9 cellular contexts compared by ENCODE assay signal in genomic region chr9:83218411-83219090, GRCh38.
A peak's percentile ranks its signal among the peaks of the same experiment; 100 is the strongest.
DNase-seq lines count a peak whose midpoint lies in the region; ATAC-seq, FAIRE-seq and TF ChIP-seq lines count a peak whose summit lies in the region.
"Had no signal": no experiment of that assay in that cellular context is flagged by ENCODE, and none has a peak within 500 bp of the region (broad histone marks: within the 10 kb centered on the region; RNA-seq: fewer than 3 reads in every experiment).

No MANE protein-coding gene starts in this region.

- no peaks in the 10 kb centered on the region for H3K36me3 Mint-ChIP-seq in CD4-positive, alpha-beta T cell (ENCODE audit: low read depth)

- H3K27me3 Mint-ChIP-seq in CD4-positive, alpha-beta T cell, result peaks cover 57% of the 10 kb centered on the region

- no peak for ATAC-seq in HCT116
- no peak for ATAC-seq in gastrocnemius medialis
- ATAC-seq in CD4-positive, alpha-beta T cell (ENCODE audit: poor library complexity), result no peak

- DNase-seq in HCT116 (ENCODE audit: low read depth, low spot score) (no peak), ascending aorta (ENCODE audit: low spot score in 2 of 2) (no peak), keratinocyte (ENCODE audit: low read depth, low spot score) (no peak), gastrocnemius medialis (no peak), dedifferentiated amniotic fluid mesenchymal stem cell (ENCODE audit: extremely low spot score) (no peak), retina (no peak), SHP77 treated with DMSO at 0.1 percent for 48 hours (lab: John Stamatoyannopoulos, UW) (no peak)
- no peak for DNase-seq in CD4-positive, alpha-beta T cell
- DNase-seq: activated naive CD4-positive, alpha-beta T cell had no signal

- POLR2A ChIA-PET in HCT116 (lab: Charles Lee), result no interaction called here
- POLR2A ChIA-PET in CD4-positive, alpha-beta T cell (lab: Charles Lee), result no interaction called here

- peak overlapping the region; percentile 94 for H3K4me2 ChIP-seq in HCT116 (ENCODE audit: low read length)
- H3K4me2 ChIP-seq in keratinocyte (ENCODE audit: control insufficient read depth, extremely low read depth, insufficient read depth, low read depth, low read length), result peak overlapping the region; percentile 82

- CTCF ChIA-PET in HCT116 (lab: Charles Lee), result no interaction called here
- CTCF ChIA-PET in CD4-positive, alpha-beta T cell (lab: Charles Lee), result no interaction called here

- H3K4me3 ChIP-seq in HCT116 (replicated peaks in 1 of 2; ENCODE audit: low read depth in 1 of 2, low read length in 2 of 2) (peak overlapping the region in 1 of 2 experiments; percentile 54; a peak in 1 of 4 replicates), ascending aorta (peak overlapping the region; percentile 69 to 71), keratinocyte (ENCODE audit: control insufficient read depth in 2 of 3, extremely low read depth in 1 of 3, insufficient read depth in 2 of 3, low read depth in 1 of 3, low read length in 3 of 3) (peak overlapping the region in 2 of 3 experiments; percentile 84 to 85), gastrocnemius medialis (peak overlapping the region; percentile 61 to 62 (median 62))

- H3K9me1 ChIP-seq in keratinocyte (ENCODE audit: control insufficient read depth, extremely low read depth, insufficient read depth, low read length), result no peaks in the 10 kb centered on the region

- H3K27me3 ChIP-seq in HCT116 (ENCODE audit: insufficient read depth, low read length), result peaks cover 9% of the 10 kb centered on the region; the same call in 1 of the 2 replicates
- no peaks in the 10 kb centered on the region for H3K27me3 ChIP-seq in ascending aorta
- no peaks in the 10 kb centered on the region for H3K27me3 ChIP-seq in keratinocyte (ENCODE audit: control insufficient read depth, extremely low read depth, insufficient read depth, low read length)
- no peaks in the 10 kb centered on the region for H3K27me3 ChIP-seq in gastrocnemius medialis
- H3K27me3 ChIP-seq in CD4-positive, alpha-beta T cell (ENCODE audit: control insufficient read depth, insufficient read depth, low read length), result peaks cover 14% of the 10 kb centered on the region

- no peak overlapping the region for H3K27ac Mint-ChIP-seq in CD4-positive, alpha-beta T cell

- H3K9ac ChIP-seq in HCT116 (ENCODE audit: low read length) (no peak overlapping the region), keratinocyte (ENCODE audit: control insufficient read depth, extremely low read depth, insufficient read depth, low read length) (no peak overlapping the region)

- H3K79me2 ChIP-seq in HCT116 (ENCODE audit: insufficient read depth, low read length), result no peaks in the 10 kb centered on the region
- no peaks in the 10 kb centered on the region for H3K79me2 ChIP-seq in keratinocyte (ENCODE audit: control insufficient read depth, insufficient read depth, low read length)

- no peak overlapping the region for H3K27ac ChIP-seq in HCT116 (ENCODE audit: low read depth, low read length)
- H3K27ac ChIP-seq in ascending aorta, result no peak overlapping the region
- H3K27ac ChIP-seq in keratinocyte (ENCODE audit: control insufficient read depth, insufficient read depth, low read length), result no peak overlapping the region
- H3K27ac ChIP-seq in gastrocnemius medialis, result no peak overlapping the region
- H3K27ac ChIP-seq in CD4-positive, alpha-beta T cell (ENCODE audit: low read depth, low read length), result no peak overlapping the region

- RAD21 ChIA-PET in HCT116 (lab: Charles Lee; ENCODE audit: low non-redundant PET in 1 of 2, low total read pairs in 2 of 2, uncharacterized antibody in 2 of 2, unreplicated experiment in 2 of 2), result no interaction called here

- H3K9me2 ChIP-seq in HCT116 (ENCODE audit: insufficient read depth), result no peaks in the 10 kb centered on the region

- H3K36me3 ChIP-seq in HCT116 (ENCODE audit: control insufficient read depth in 1 of 2, insufficient read depth in 2 of 2, low read length in 2 of 2) (no peaks in the 10 kb centered on the region), ascending aorta (no peaks in the 10 kb centered on the region), keratinocyte (ENCODE audit: control insufficient read depth in 2 of 2, extremely low read depth in 1 of 2, insufficient read depth in 2 of 2, low read length in 2 of 2) (no peaks in the 10 kb centered on the region), gastrocnemius medialis (no peaks in the 10 kb centered on the region)

- intact Hi-C loops in HCT116 (cut with micrococcal nuclease), result loop anchor here (2.0 to 5.0 kb wide), 2 partner anchors 324 to 378 kb away; no protein-coding TSS in a partner anchor
- intact Hi-C loops in ascending aorta (cut with DNase I), result no loop called here
- intact Hi-C loops in gastrocnemius medialis (cut with DNase I; ENCODE audit: low total_unique reads), result loop anchor here (5.0 kb wide), 2 partner anchors 114 to 324 kb away; no protein-coding TSS in a partner anchor
- intact Hi-C loops in CD4-positive, alpha-beta T cell (cut with DNase I, micrococcal nuclease), result no loop called here

- peaks cover 3 to 18% of the 10 kb centered on the region in 2 experiments; a peak in 2 of 4 replicates for H3K4me1 ChIP-seq in HCT116 (ENCODE audit: control insufficient read depth in 1 of 2, insufficient read depth in 2 of 2, low read length in 2 of 2)
- H3K4me1 ChIP-seq in ascending aorta, result peaks cover 0 to 2% of the 10 kb centered on the region in 2 donors
- peaks cover 5% of the 10 kb centered on the region for H3K4me1 ChIP-seq in keratinocyte (ENCODE audit: control insufficient read depth, extremely low read depth, insufficient read depth, low read length)
- peaks cover 5 to 11% of the 10 kb centered on the region in 2 donors for H3K4me1 ChIP-seq in gastrocnemius medialis

- dilution Hi-C loops in keratinocyte (cut with MboI; ENCODE audit: extremely low pct_ligation_motif_present, low sequenced_read_pairs), result no loop called here

- no TSS peak for BruUV-seq in HCT116 (replicated peaks; lab: Mats Ljungman, UMichigan)

- H3K4me3 Mint-ChIP-seq in CD4-positive, alpha-beta T cell, result no peak overlapping the region

- no peak for FAIRE-seq in keratinocyte (lab: Jason Lieb, UNC)

- TF ChIP-seq POLR2A in HCT116 (IDR thresholded peaks at IDR 0.05; ENCODE audit: borderline replicate concordance, extremely low read depth, insufficient read depth, insufficient read length) (no peak), gastrocnemius medialis (IDR thresholded peaks at IDR 0.05) (no peak)

- H3K9me3 Mint-ChIP-seq in CD4-positive, alpha-beta T cell, result peaks cover 9% of the 10 kb centered on the region

- H2AFZ ChIP-seq in HCT116 (ENCODE audit: low read depth, low read length, poor library complexity, severe bottlenecking), result peak overlapping the region; percentile 100
- H2AFZ ChIP-seq in keratinocyte (ENCODE audit: control insufficient read depth, low read length), result peak overlapping the region; percentile 15

- H3K9me3 ChIP-seq in HCT116 (ENCODE audit: control insufficient read depth in 1 of 2, insufficient read depth in 1 of 2, low read depth in 1 of 2, low read length in 2 of 2) (no peaks in the 10 kb centered on the region), ascending aorta (no peaks in the 10 kb centered on the region), keratinocyte (ENCODE audit: control insufficient read depth, low read depth, low read length) (no peaks in the 10 kb centered on the region), gastrocnemius medialis (no peaks in the 10 kb centered on the region)
- H3K9me3 ChIP-seq in CD4-positive, alpha-beta T cell (ENCODE audit: control insufficient read depth, low read length), result no peaks in the 10 kb centered on the region

- TF ChIP-seq CTCF in HCT116 (IDR thresholded peaks at IDR 0.05 in 2 of 3, conservative IDR thresholded peaks at IDR 0.05 in 1 of 3; ENCODE audit: borderline replicate concordance in 1 of 3, insufficient read depth in 1 of 3, low read depth in 2 of 3, low read length in 2 of 3) (no peak), ascending aorta (IDR thresholded peaks at IDR 0.05) (no peak), keratinocyte (optimal IDR thresholded peaks at IDR 0.05 in 1 of 3, IDR thresholded peaks at IDR 0.05 in 1 of 3, conservative IDR thresholded peaks at IDR 0.05 in 1 of 3; ENCODE audit: extremely low read depth in 1 of 3, insufficient read depth in 2 of 3, low read length in 3 of 3) (no peak), gastrocnemius medialis (IDR thresholded peaks at IDR 0.05 in 4 of 5, conservative IDR thresholded peaks at IDR 0.05 in 1 of 5) (no peak)
- no peak for TF ChIP-seq CTCF in CD4-positive, alpha-beta T cell (IDR thresholded peaks at IDR 0.05)

- H4K20me1 ChIP-seq in HCT116 (ENCODE audit: insufficient read depth) (no peaks in the 10 kb centered on the region), keratinocyte (ENCODE audit: control insufficient read depth, extremely low read depth, insufficient read depth, low read length) (no peaks in the 10 kb centered on the region)

- peaks cover 4% of the 10 kb centered on the region for H3K4me1 Mint-ChIP-seq in CD4-positive, alpha-beta T cell (ENCODE audit: low read depth)

- in situ Hi-C loops in gastrocnemius medialis (cut with MboI; ENCODE audit: low sequenced_read_pairs in 4 of 4), result loop anchor here in 3 of 4 donors (10.0 to 25.0 kb wide), 2 partner anchors 116 to 319 kb away; partner anchors contain the start of gene FRMD3 (in 2 of the 3)

- no peak for TF ChIP-seq RAD21 in HCT116 (IDR thresholded peaks at IDR 0.05; ENCODE audit: low read depth)

TF ChIP-seq in HCT116, 20 proteins besides CTCF, POLR2A, EP300 and RAD21 (continues in another document):
- TF ChIP-seq POLR2AphosphoS5 (IDR thresholded peaks at IDR 0.05; ENCODE audit: low read depth, low read length) (no peak), SRF (IDR thresholded peaks at IDR 0.05; ENCODE audit: low read depth) (no peak), JUND (IDR thresholded peaks at IDR 0.05) (no peak), CEBPB (IDR thresholded peaks at IDR 0.05; ENCODE audit: low read depth) (no peak), ELF1 (IDR thresholded peaks at IDR 0.05; ENCODE audit: borderline replicate concordance, low read depth) (no peak), EGR1 (IDR thresholded peaks at IDR 0.05; ENCODE audit: low read depth) (no peak), EZH2 (IDR thresholded peaks at IDR 0.05) (no peak), CBX3 (IDR thresholded peaks at IDR 0.05; ENCODE audit: low read depth) (no peak), ATF3 (IDR thresholded peaks at IDR 0.05) (no peak), ZFX (IDR thresholded peaks at IDR 0.05) (no peak)
- TF ChIP-seq, protein P1, sequence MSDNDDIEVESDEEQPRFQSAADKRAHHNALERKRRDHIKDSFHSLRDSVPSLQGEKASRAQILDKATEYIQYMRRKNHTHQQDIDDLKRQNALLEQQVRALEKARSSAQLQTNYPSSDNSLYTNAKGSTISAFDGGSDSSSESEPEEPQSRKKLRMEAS (IDR thresholded peaks at IDR 0.05), result no peak

Comparison
In these comparisons a context has a peak if more than half of its experiments do, and no peak if none do; other contexts are left out.
1. intact Hi-C loops: an anchor here in HCT116 (2.0 to 5.0 kb wide) and gastrocnemius medialis (5.0 kb wide); none called in ascending aorta and CD4-positive, alpha-beta T cell.